26 cellular contexts compared by ENCODE assay signal in the genomic region with DNA sequence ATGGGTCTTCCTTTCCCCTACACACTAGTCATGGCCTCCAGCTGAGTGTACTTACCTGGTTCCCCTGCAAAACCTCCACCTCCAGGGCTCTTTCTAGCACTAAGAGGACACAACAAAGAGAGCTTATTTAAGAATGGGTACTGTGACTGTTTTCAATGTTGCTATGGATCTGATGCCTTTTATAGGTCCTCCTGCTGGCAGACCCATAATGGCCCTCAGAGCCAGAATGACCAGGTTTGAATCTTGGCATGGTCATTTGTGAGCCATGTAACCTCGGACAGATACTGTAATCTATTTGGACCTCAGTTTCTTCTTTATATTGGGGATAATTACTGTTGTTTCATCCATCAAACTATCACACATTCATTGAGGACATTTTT.
"Had no signal": no experiment of that assay in that cellular context is flagged by ENCODE, and none has a peak within 500 bp of the region (broad histone marks: within the 10 kb centered on the region; RNA-seq: fewer than 3 reads in every experiment).

No MANE protein-coding gene starts in this region.

- H3K4me3 ChIP-seq: adrenal gland, ascending aorta, body of pancreas, SK-N-MC had no signal

- H3K27ac ChIP-seq: adrenal gland, ascending aorta, body of pancreas, SK-N-MC, VCaP had no signal

- H3K27me3 ChIP-seq: adrenal gland, ascending aorta, body of pancreas had no signal

- ATAC-seq: activated CD4-positive, alpha-beta T cell treated with anti-CD3 and anti-CD28 coated beads for 36 hours; activated CD8-positive, alpha-beta T cell treated with anti-CD3 and anti-CD28 coated beads for 36 hours; activated T-cell treated with anti-CD3 and anti-CD28 coated beads, Interleukin-2, amount 50 U/mL, for 72 hours; body of pancreas; PC-3; T-cell had no signal

- H3K9me3 ChIP-seq: adrenal gland, ascending aorta, body of pancreas had no signal

- H3K36me3 Mint-ChIP-seq: activated naive CD8-positive, alpha-beta T cell treated with anti-CD3 and anti-CD28 coated beads, Interleukin-2, amount 10 ng/mL, durations not matched to agents 7 days and 5 days; T-cell had no signal

- H3K4me3 Mint-ChIP-seq: activated CD4-positive, alpha-beta T cell treated with anti-CD3 and anti-CD28 coated beads for 36 hours; activated CD8-positive, alpha-beta T cell treated with anti-CD3 and anti-CD28 coated beads for 36 hours; activated naive CD8-positive, alpha-beta T cell treated with anti-CD3 and anti-CD28 coated beads, Interleukin-2, amount 10 ng/mL, durations not matched to agents 7 days and 5 days; activated T-cell treated with anti-CD3 and anti-CD28 coated beads, Interleukin-2, amount 50 U/mL, for 72 hours; T-cell had no signal

- H3K4me1 Mint-ChIP-seq: activated CD4-positive, alpha-beta T cell treated with anti-CD3 and anti-CD28 coated beads for 36 hours; activated naive CD8-positive, alpha-beta T cell treated with anti-CD3 and anti-CD28 coated beads, Interleukin-2, amount 10 ng/mL, durations not matched to agents 7 days and 5 days; T-cell had no signal

- H3K4me1 ChIP-seq: adrenal gland, ascending aorta, body of pancreas had no signal

- H3K36me3 ChIP-seq: adrenal gland, ascending aorta had no signal

- DNase-seq: activated CD4-positive, alpha-beta T cell treated with anti-CD3 and anti-CD28 coated beads for 36 hours; activated CD4-positive, alpha-beta T cell treated with anti-CD3 and anti-CD28 coated beads, Interleukin-2, amount 50 U/mL, for 1 hour; activated CD4-positive, CD25-positive, alpha-beta regulatory T cell; activated CD8-positive, alpha-beta memory T cell treated with anti-CD3 and anti-CD28 coated beads, Interleukin-2, amount 50 U/mL, for 4 hours; activated CD8-positive, alpha-beta T cell treated with anti-CD3 and anti-CD28 coated beads for 36 hours; activated naive CD4-positive, alpha-beta T cell treated with anti-CD3 and anti-CD28 coated beads, Interleukin-2, amount 50 U/mL, for 16 hours; activated naive CD8-positive, alpha-beta T cell treated with anti-CD3 and anti-CD28 coated beads, Interleukin-2, amount 10 ng/mL, durations not matched to agents 7 days and 5 days; activated T-cell treated with anti-CD3 and anti-CD28 coated beads, Interleukin-2, amount 50 U/mL, for 72 hours; adrenal gland; body of pancreas; IMR-90; Kasumi-1; KBM-7; NCI-H1105 treated with DMSO at 0.1 percent for 48 hours; NCI-H1436 treated with DMSO at 0.1 percent for 48 hours; NCI-H187; NCI-H2081 treated with DMSO at 0.1 percent for 48 hours; NCI-H524; PC-3; T-cell; T-helper 2 cell; T1000 had no signal

- H3K27ac Mint-ChIP-seq: activated CD4-positive, alpha-beta T cell treated with anti-CD3 and anti-CD28 coated beads for 36 hours; activated CD8-positive, alpha-beta T cell treated with anti-CD3 and anti-CD28 coated beads for 36 hours; activated naive CD8-positive, alpha-beta T cell treated with anti-CD3 and anti-CD28 coated beads, Interleukin-2, amount 10 ng/mL, durations not matched to agents 7 days and 5 days; activated T-cell treated with anti-CD3 and anti-CD28 coated beads, Interleukin-2, amount 50 U/mL, for 72 hours; activated T-helper 2 cell treated with anti-CD3 and anti-CD28 coated beads, Interferon-gamma antibody, Interleukin-2, Interleukin-4, amounts not matched to agents 10 μg/mL and 5 μg/mL and 100 μg/mL, durations not matched to agents 14 hours and 24 hours and 36 hours; T-cell had no signal

- H3K9me3 Mint-ChIP-seq: activated CD8-positive, alpha-beta T cell treated with anti-CD3 and anti-CD28 coated beads for 36 hours; activated naive CD8-positive, alpha-beta T cell treated with anti-CD3 and anti-CD28 coated beads, Interleukin-2, amount 10 ng/mL, durations not matched to agents 7 days and 5 days; activated T-cell treated with anti-CD3 and anti-CD28 coated beads, Interleukin-2, amount 50 U/mL, for 72 hours; activated T-helper 2 cell treated with anti-CD3 and anti-CD28 coated beads, Interferon-gamma antibody, Interleukin-2, Interleukin-4, amounts not matched to agents 10 μg/mL and 5 μg/mL and 100 μg/mL, durations not matched to agents 14 hours and 24 hours and 36 hours; T-cell had no signal
